1 cellular context compared by ENCODE assay signal in the genomic region with DNA sequence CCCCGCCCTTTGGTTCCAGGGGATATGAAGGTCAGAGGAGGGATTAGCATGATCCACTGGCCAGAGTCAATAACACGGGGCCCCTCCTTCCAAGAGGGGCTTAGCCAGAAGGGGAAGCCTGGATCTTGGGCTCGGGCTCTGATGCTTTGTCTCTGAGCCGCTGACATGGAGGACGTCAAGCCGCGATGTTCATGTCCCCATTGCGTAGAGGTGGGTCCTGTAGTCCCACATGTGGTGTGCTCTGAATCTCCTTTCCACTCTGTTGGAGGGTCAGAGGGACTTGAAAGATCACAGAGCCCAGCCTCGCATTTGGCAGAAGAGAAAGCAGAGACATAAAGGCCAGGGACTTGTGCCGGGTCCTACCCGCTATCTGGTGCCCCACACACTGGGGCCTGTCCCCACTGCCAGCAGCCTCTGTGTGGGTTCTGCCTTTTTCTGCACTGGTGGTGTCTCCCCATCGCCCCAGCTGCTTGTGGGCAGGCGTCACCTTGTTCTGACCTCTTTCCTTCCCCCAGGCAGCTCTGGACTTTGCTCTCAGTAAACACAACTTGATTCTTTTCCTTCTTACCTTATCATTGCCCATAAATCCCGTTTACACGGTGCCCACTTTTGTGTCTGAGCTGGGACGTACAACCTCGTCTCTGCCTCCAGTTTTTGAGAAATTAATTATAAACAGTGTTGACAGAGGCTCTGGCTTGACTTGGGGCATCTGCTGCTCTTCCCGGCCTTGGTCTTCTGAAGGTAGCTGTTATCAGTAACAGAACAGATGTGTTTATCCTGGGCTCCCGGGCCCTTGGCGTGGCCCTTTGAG.
TF ChIP-seq lines count a peak whose summit lies in the region.

No MANE protein-coding gene starts in this region.

TF ChIP-seq in HepG2, 621 proteins besides CTCF, POLR2A, EP300 and RAD21 (continued from another document and continues in another):
- TF ChIP-seq, protein P1, sequence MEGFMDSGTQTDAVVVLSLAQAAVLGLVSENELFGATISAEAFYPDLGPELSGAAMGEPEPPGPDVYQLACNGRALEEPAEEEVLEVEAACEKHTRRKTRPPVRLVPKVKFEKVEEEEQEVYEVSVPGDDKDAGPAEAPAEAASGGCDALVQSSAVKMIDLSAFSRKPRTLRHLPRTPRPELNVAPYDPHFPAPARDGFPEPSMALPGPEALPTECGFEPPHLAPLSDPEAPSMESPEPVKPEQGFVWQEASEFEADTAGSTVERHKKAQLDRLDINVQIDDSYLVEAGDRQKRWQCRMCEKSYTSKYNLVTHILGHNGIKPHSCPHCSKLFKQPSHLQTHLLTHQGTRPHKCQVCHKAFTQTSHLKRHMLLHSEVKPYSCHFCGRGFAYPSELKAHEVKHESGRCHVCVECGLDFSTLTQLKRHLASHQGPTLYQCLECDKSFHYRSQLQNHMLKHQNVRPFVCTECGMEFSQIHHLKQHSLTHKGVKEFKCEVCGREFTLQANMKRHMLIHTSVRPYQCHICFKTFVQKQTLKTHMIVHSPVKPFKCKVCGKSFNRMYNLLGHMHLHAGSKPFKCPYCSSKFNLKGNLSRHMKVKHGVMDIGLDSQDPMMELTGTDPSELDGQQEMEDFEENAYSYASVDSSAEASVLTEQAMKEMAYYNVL (CRISPR knock-in tag; IDR thresholded peaks at IDR 0.05; ENCODE audit: borderline replicate concordance), result peak; percentile 67
- no peak for TF ChIP-seq PCBP1 (IDR thresholded peaks at IDR 0.05; ENCODE audit: borderline replicate concordance, low read depth, low read length)
- no peak for TF ChIP-seq ZNF274 (CRISPR knock-in tag; IDR thresholded peaks at IDR 0.05)
- peak; percentile 40; the same call in 1 of the 2 replicates for TF ChIP-seq KDM6A (CRISPR knock-in tag; IDR thresholded peaks at IDR 0.05; ENCODE audit: low read depth)
- TF ChIP-seq ETV5 (CRISPR knock-in tag; IDR thresholded peaks at IDR 0.05; ENCODE audit: borderline replicate concordance), result peak; percentile 43; the same call in 1 of the 2 replicates
- TF ChIP-seq ZFP36 (IDR thresholded peaks at IDR 0.05; ENCODE audit: borderline replicate concordance, low read depth, low read length, partially characterized antibody), result no peak
- TF ChIP-seq XRCC5 (optimal IDR thresholded peaks at IDR 0.05; ENCODE audit: low read length), result no peak
- TF ChIP-seq, protein P2, sequence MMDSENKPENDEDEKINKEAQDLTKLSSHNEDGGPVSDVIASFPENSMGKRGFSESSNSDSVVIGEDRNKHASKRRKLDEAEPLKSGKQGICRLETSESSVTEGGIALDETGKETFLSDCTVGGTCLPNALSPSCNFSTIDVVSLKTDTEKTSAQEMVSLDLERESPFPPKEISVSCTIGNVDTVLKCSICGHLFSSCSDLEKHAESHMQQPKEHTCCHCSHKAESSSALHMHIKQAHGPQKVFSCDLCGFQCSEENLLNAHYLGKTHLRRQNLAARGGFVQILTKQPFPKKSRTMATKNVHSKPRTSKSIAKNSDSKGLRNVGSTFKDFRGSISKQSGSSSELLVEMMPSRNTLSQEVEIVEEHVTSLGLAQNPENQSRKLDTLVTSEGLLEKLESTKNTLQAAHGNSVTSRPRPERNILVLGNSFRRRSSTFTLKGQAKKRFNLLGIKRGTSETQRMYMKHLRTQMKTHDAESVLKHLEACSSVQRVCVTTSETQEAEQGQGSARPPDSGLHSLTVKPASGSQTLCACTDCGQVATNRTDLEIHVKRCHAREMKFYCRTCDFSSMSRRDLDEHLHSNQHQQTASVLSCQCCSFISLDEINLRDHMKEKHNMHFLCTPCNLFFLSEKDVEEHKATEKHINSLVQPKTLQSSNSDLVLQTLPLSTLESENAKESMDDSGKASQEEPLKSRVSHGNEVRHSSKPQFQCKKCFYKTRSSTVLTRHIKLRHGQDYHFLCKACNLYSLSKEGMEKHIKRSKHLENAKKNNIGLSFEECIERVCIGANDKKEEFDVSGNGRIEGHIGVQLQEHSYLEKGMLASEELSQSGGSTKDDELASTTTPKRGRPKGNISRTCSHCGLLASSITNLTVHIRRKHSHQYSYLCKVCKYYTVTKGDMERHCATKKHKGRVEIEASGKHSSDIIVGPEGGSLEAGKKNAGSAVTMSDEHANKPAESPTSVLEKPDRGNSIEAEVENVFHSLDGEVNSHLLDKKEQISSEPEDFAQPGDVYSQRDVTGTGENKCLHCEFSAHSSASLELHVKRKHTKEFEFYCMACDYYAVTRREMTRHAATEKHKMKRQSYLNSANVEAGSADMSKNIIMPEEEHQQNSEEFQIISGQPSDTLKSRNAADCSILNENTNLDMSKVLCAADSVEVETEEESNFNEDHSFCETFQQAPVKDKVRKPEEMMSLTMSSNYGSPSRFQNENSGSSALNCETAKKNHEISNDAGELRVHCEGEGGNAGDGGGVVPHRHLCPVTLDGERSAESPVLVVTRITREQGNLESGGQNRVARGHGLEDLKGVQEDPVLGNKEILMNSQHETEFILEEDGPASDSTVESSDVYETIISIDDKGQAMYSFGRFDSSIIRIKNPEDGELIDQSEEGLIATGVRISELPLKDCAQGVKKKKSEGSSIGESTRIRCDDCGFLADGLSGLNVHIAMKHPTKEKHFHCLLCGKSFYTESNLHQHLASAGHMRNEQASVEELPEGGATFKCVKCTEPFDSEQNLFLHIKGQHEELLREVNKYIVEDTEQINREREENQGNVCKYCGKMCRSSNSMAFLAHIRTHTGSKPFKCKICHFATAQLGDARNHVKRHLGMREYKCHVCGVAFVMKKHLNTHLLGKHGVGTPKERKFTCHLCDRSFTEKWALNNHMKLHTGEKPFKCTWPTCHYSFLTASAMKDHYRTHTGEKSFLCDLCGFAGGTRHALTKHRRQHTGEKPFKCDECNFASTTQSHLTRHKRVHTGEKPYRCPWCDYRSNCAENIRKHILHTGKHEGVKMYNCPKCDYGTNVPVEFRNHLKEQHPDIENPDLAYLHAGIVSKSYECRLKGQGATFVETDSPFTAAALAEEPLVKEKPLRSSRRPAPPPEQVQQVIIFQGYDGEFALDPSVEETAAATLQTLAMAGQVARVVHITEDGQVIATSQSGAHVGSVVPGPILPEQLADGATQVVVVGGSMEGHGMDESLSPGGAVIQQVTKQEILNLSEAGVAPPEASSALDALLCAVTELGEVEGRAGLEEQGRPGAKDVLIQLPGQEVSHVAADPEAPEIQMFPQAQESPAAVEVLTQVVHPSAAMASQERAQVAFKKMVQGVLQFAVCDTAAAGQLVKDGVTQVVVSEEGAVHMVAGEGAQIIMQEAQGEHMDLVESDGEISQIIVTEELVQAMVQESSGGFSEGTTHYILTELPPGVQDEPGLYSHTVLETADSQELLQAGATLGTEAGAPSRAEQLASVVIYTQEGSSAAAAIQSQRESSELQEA (CRISPR knock-in tag; IDR thresholded peaks at IDR 0.05; ENCODE audit: not compliant biosample characterization), result peak; percentile 40
- peak; percentile 73 for TF ChIP-seq RBM39 (IDR thresholded peaks at IDR 0.05; ENCODE audit: low read depth, low read length, poor library complexity, severe bottlenecking)
- TF ChIP-seq ZNF343 (CRISPR knock-in tag; IDR thresholded peaks at IDR 0.05), result no peak; the same call in 1 of the 2 replicates
- no peak for TF ChIP-seq SMC3 (IDR thresholded peaks at IDR 0.05; ENCODE audit: low read length)
- TF ChIP-seq RFX3 (CRISPR knock-in tag; IDR thresholded peaks at IDR 0.05), result peak; percentile 42; the same call in 1 of the 2 replicates
- TF ChIP-seq ZFP36L1 (CRISPR knock-in tag; IDR thresholded peaks at IDR 0.05), result peak; percentile 80; the same call in 1 of the 2 replicates
- TF ChIP-seq ZNF232 (CRISPR knock-in tag; IDR thresholded peaks at IDR 0.05; ENCODE audit: borderline replicate concordance), result peak; percentile 21; the same call in 1 of the 2 replicates
- no peak for TF ChIP-seq DR1 (CRISPR knock-in tag; IDR thresholded peaks at IDR 0.05)
- TF ChIP-seq, protein P3, sequence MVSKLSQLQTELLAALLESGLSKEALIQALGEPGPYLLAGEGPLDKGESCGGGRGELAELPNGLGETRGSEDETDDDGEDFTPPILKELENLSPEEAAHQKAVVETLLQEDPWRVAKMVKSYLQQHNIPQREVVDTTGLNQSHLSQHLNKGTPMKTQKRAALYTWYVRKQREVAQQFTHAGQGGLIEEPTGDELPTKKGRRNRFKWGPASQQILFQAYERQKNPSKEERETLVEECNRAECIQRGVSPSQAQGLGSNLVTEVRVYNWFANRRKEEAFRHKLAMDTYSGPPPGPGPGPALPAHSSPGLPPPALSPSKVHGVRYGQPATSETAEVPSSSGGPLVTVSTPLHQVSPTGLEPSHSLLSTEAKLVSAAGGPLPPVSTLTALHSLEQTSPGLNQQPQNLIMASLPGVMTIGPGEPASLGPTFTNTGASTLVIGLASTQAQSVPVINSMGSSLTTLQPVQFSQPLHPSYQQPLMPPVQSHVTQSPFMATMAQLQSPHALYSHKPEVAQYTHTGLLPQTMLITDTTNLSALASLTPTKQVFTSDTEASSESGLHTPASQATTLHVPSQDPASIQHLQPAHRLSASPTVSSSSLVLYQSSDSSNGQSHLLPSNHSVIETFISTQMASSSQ (IDR thresholded peaks at IDR 0.05; ENCODE audit: low read depth), result no peak
- TF ChIP-seq, protein P3 (CRISPR knock-in tag; IDR thresholded peaks at IDR 0.05; ENCODE audit: borderline replicate concordance), result peak; percentile 73; the same call in 1 of the 2 replicates
- TF ChIP-seq HOXA5 (CRISPR knock-in tag; IDR thresholded peaks at IDR 0.05), result no peak
- no peak for TF ChIP-seq BRCA1 (CRISPR knock-in tag; IDR thresholded peaks at IDR 0.05)
- 0 out of 2 replicates have a peak, but pooled peaks have one; percentile 56 for TF ChIP-seq BHLHE40 (IDR thresholded peaks at IDR 0.05; ENCODE audit: low read length)
- peak; percentile 94 for TF ChIP-seq ZBTB7B (CRISPR knock-in tag; IDR thresholded peaks at IDR 0.05)
- TF ChIP-seq GTF2F1 (IDR thresholded peaks at IDR 0.05; ENCODE audit: low read length), result no peak
- TF ChIP-seq, protein P4, sequence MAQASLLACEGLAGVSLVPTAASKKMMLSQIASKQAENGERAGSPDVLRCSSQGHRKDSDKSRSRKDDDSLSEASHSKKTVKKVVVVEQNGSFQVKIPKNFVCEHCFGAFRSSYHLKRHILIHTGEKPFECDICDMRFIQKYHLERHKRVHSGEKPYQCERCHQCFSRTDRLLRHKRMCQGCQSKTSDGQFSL (CRISPR knock-in tag; IDR thresholded peaks at IDR 0.05), result no peak
- TF ChIP-seq, protein P5, sequence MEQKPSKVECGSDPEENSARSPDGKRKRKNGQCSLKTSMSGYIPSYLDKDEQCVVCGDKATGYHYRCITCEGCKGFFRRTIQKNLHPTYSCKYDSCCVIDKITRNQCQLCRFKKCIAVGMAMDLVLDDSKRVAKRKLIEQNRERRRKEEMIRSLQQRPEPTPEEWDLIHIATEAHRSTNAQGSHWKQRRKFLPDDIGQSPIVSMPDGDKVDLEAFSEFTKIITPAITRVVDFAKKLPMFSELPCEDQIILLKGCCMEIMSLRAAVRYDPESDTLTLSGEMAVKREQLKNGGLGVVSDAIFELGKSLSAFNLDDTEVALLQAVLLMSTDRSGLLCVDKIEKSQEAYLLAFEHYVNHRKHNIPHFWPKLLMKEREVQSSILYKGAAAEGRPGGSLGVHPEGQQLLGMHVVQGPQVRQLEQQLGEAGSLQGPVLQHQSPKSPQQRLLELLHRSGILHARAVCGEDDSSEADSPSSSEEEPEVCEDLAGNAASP (CRISPR knock-in tag; IDR thresholded peaks at IDR 0.05; ENCODE audit: borderline replicate concordance), result peak; percentile 97; the same call in 1 of the 2 replicates
- no peak for TF ChIP-seq ZSCAN12 (CRISPR knock-in tag; IDR thresholded peaks at IDR 0.05)
- TF ChIP-seq FOXK1 (CRISPR knock-in tag; IDR thresholded peaks at IDR 0.05; ENCODE audit: borderline replicate concordance, low read depth), result peak; percentile 71; the same call in 1 of the 2 replicates
- TF ChIP-seq, protein P6, sequence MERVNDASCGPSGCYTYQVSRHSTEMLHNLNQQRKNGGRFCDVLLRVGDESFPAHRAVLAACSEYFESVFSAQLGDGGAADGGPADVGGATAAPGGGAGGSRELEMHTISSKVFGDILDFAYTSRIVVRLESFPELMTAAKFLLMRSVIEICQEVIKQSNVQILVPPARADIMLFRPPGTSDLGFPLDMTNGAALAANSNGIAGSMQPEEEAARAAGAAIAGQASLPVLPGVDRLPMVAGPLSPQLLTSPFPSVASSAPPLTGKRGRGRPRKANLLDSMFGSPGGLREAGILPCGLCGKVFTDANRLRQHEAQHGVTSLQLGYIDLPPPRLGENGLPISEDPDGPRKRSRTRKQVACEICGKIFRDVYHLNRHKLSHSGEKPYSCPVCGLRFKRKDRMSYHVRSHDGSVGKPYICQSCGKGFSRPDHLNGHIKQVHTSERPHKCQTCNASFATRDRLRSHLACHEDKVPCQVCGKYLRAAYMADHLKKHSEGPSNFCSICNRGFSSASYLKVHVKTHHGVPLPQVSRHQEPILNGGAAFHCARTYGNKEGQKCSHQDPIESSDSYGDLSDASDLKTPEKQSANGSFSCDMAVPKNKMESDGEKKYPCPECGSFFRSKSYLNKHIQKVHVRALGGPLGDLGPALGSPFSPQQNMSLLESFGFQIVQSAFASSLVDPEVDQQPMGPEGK (CRISPR knock-in tag; IDR thresholded peaks at IDR 0.05), result peak; percentile 93
- TF ChIP-seq ZNF496 (CRISPR knock-in tag; IDR thresholded peaks at IDR 0.05; ENCODE audit: insufficient replicate concordance), result no peak
- peak; percentile 42 for TF ChIP-seq CEBPG (CRISPR knock-in tag; IDR thresholded peaks at IDR 0.05)
- TF ChIP-seq, protein P7, sequence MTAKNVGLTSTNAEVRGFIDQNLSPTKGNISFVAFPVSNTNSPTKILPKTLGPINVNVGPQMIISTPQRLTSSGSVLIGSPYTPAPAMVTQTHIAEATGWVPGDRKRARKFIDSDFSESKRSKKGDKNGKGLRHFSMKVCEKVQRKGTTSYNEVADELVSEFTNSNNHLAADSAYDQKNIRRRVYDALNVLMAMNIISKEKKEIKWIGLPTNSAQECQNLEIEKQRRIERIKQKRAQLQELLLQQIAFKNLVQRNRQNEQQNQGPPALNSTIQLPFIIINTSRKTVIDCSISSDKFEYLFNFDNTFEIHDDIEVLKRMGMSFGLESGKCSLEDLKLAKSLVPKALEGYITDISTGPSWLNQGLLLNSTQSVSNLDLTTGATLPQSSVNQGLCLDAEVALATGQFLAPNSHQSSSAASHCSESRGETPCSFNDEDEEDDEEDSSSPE (CRISPR knock-in tag; IDR thresholded peaks at IDR 0.05), result no peak
- TF ChIP-seq MAF1 (CRISPR knock-in tag; IDR thresholded peaks at IDR 0.05; ENCODE audit: borderline replicate concordance), result no peak
- TF ChIP-seq ZNF619 (CRISPR knock-in tag; IDR thresholded peaks at IDR 0.05), result no peak
- TF ChIP-seq NFRKB (IDR thresholded peaks at IDR 0.05), result no peak
- TF ChIP-seq ZNF83 (CRISPR knock-in tag; IDR thresholded peaks at IDR 0.05; ENCODE audit: borderline replicate concordance), result no peak
